In genomic region chr15:40569139-40569953, GRCh38 we compare ENCODE assay signal across 8 cellular contexts. TPM values are rescaled to one million over a fixed set of nuclear protein-coding genes. Genes with fewer than 3 reads are reported as not detected.
A peak's percentile ranks its signal among the peaks of the same experiment; 100 is the strongest.
DNase-seq lines count a peak whose midpoint lies in the region; ATAC-seq and TF ChIP-seq lines count a peak whose summit lies in the region.

RPUSD2 (plus strand) TSS chr15:40569299; CDS start chr15:40569338, 39 bp downstream.

- peak within 1 kb of the TSS; percentile 99 for H3K27ac Mint-ChIP-seq in CD8-positive, alpha-beta T cell

- H3K4me1 ChIP-seq in CD8-positive, alpha-beta T cell (ENCODE audit: insufficient read depth, low read length): peaks cover 19% of the 10 kb centered on the region
- H3K4me1 ChIP-seq in PC-9 (replicated peaks; ENCODE audit: insufficient read depth) (peaks cover 13% of the 10 kb centered on the region), mucosa of rectum (ENCODE audit: control insufficient read depth in 2 of 2, insufficient read depth in 2 of 2, low read length in 2 of 2) (peaks cover 10 to 14% of the 10 kb centered on the region in 2 donors)

- H3K9me2 ChIP-seq in PC-9 (ENCODE audit: insufficient read depth): no peaks in the 10 kb centered on the region

- peak within 1 kb of the TSS; percentile 97 for H3K4me3 Mint-ChIP-seq in CD8-positive, alpha-beta T cell

- no peaks in the 10 kb centered on the region for H3K9me3 ChIP-seq in CD8-positive, alpha-beta T cell (ENCODE audit: low read length)
- H3K9me3 ChIP-seq in PC-9 (ENCODE audit: insufficient read depth, low read depth) (no peaks in the 10 kb centered on the region), mucosa of rectum (ENCODE audit: control insufficient read depth in 2 of 2, low read length in 2 of 2) (no peaks in the 10 kb centered on the region)

- H3F3A ChIP-seq in PC-9 (ENCODE audit: insufficient read depth, low read depth): no peaks in the 10 kb centered on the region

- POLR2A ChIA-PET in CD8-positive, alpha-beta T cell (lab: Charles Lee): interaction anchor here (0.6 to 1.8 kb wide), 8 partner anchors 10 to 246 kb away, joined by 3 to 11 read pairs (median 3); partner anchors contain the start of genes BAHD1, C15orf62, INAFM2 and KNL1
- POLR2A ChIA-PET in PC-9 (lab: Charles Lee; ENCODE audit: unreplicated experiment): interaction anchor here (0.5 to 1.0 kb wide), 4 partner anchors 99 to 1625 kb away, joined by 3 to 4 read pairs (median 3); no protein-coding TSS in a partner anchor

- no peaks in the 10 kb centered on the region for H3K9me3 Mint-ChIP-seq in CD8-positive, alpha-beta T cell

- peak; percentile 79 to 95 (median 90) for DNase-seq in CD8-positive, alpha-beta T cell
- peak; percentile 85 for DNase-seq in Jurkat, Clone E6-1 (ENCODE audit: low read depth, low spot score)
- DNase-seq in PC-9 (peak; percentile 78 to 85), activated T-cell treated with anti-CD3 and anti-CD28 coated beads for 4 hours (peak; percentile 92), epithelial cell of proximal tubule (ENCODE audit: low read depth) (peak; percentile 48)
- DNase-seq in stimulated activated CD8-positive, alpha-beta memory T cell treated with anti-CD3 and anti-CD28 coated beads, Interleukin-4, amount 100 ng/mL, for 24 hours (ENCODE audit: low read depth): peak; percentile 90

- H3K36me3 Mint-ChIP-seq in CD8-positive, alpha-beta T cell: peaks cover 41% of the 10 kb centered on the region

- peak within 1 kb of the TSS; percentile 90 for H3K27ac ChIP-seq in CD8-positive, alpha-beta T cell (ENCODE audit: low read depth, low read length)
- H3K27ac ChIP-seq in PC-9 (no peak within 1 kb of the TSS), mucosa of rectum (ENCODE audit: low read depth in 2 of 2, low read length in 2 of 2) (peak within 1 kb of the TSS; percentile 77 to 86)

- H4K20me1 ChIP-seq in PC-9 (ENCODE audit: insufficient read depth): no peaks in the 10 kb centered on the region

- CTCF ChIA-PET in CD8-positive, alpha-beta T cell (lab: Charles Lee): interaction anchor here (0.9 to 1.5 kb wide), 5 partner anchors 18 to 325 kb away, joined by 3 to 9 read pairs (median 3); partner anchors contain the start of gene VPS18
- CTCF ChIA-PET in PC-9 (lab: Charles Lee): interaction anchor here (1.4 kb wide), 1 partner anchor 20 kb away, joined by 11 read pairs; no protein-coding TSS in a partner anchor

- H2AFZ ChIP-seq in PC-9: peak within 1 kb of the TSS; percentile 79

- H3K27me3 Mint-ChIP-seq in CD8-positive, alpha-beta T cell (ENCODE audit: low read depth): no peaks in the 10 kb centered on the region

- H3K4me1 Mint-ChIP-seq in CD8-positive, alpha-beta T cell (ENCODE audit: low read depth): peaks cover 48% of the 10 kb centered on the region

- peak within 1 kb of the TSS; percentile 63 to 79 for H3K9ac ChIP-seq in mucosa of rectum (ENCODE audit: low read depth in 1 of 2, low read length in 2 of 2)

- intact Hi-C loops in CD8-positive, alpha-beta T cell (cut with DNase I, micrococcal nuclease): loop anchor here (1.0 to 10.0 kb wide), 9 partner anchors 24 to 1705 kb away; partner anchors contain the start of genes RMDN3 (in 2 of the 2), RTF1 (in 2 of the 2), DNAJC17 (in 1 of the 2) and GANC (in 1 of the 2)
- intact Hi-C loops in PC-9 (cut with micrococcal nuclease; ENCODE audit: unreplicated experiment): no loop called here

- TF ChIP-seq CTCF in CD8-positive, alpha-beta T cell (IDR thresholded peaks at IDR 0.05): no peak
- TF ChIP-seq CTCF in PC-9 (conservative IDR thresholded peaks at IDR 0.05) (no peak), epithelial cell of proximal tubule (conservative IDR thresholded peaks at IDR 0.05; ENCODE audit: low read depth, low read length) (no peak)

- peaks cover 11% of the 10 kb centered on the region for H3K36me3 ChIP-seq in CD8-positive, alpha-beta T cell (ENCODE audit: insufficient read depth, low read length)
- H3K36me3 ChIP-seq in PC-9 (ENCODE audit: low read depth) (peaks cover 13% of the 10 kb centered on the region; the same call in 1 of the 2 replicates), mucosa of rectum (ENCODE audit: control insufficient read depth in 2 of 2, insufficient read depth in 2 of 2, low read length in 2 of 2) (peaks cover 14 to 15% of the 10 kb centered on the region in 2 donors)

- peak within 1 kb of the TSS; percentile 74 for H3K4me3 ChIP-seq in CD8-positive, alpha-beta T cell (ENCODE audit: low read depth, low read length)
- peak within 1 kb of the TSS; percentile 92 for H3K4me3 ChIP-seq in Jurkat, Clone E6-1 (ENCODE audit: low read length)
- H3K4me3 ChIP-seq in PC-9 (peak within 1 kb of the TSS; percentile 70), epithelial cell of proximal tubule (ENCODE audit: low read depth, low read length) (peak within 1 kb of the TSS; percentile 96), mucosa of rectum (ENCODE audit: low read length in 2 of 2) (peak within 1 kb of the TSS; percentile 95 to 98)

- H3K4me2 ChIP-seq in PC-9: peak within 1 kb of the TSS; percentile 89

- H3K79me2 ChIP-seq in PC-9 (ENCODE audit: low read depth): peaks cover 23% of the 10 kb centered on the region

- BruUV-seq in PC-9 (replicated peaks; lab: Mats Ljungman, UMichigan): TSS peak; percentile 56

- H3K27me3 ChIP-seq in CD8-positive, alpha-beta T cell (ENCODE audit: insufficient read depth, low read length): no peaks in the 10 kb centered on the region
- H3K27me3 ChIP-seq in PC-9 (ENCODE audit: insufficient read depth, low read depth) (no peaks in the 10 kb centered on the region), mucosa of rectum (ENCODE audit: control insufficient read depth in 2 of 2, insufficient read depth in 2 of 2, low read length in 2 of 2) (no peaks in the 10 kb centered on the region)

- ATAC-seq in CD8-positive, alpha-beta T cell: peak; percentile 66
- peak; percentile 47 for ATAC-seq in GM21381 (IDR thresholded peaks at IDR 0.05; ENCODE audit: unreplicated experiment)

RNA-seq across cellular contexts. Expression of gene RPUSD2, which starts in this region (rescaled TPM):
- total RNA-seq in CD8-positive, alpha-beta T cell: 10 to 100 TPM; 20.1 to 24.3 TPM
- 19.7 TPM for polyA plus RNA-seq in Jurkat, Clone E6-1 (2012; ENCODE audit: insufficient read depth, insufficient read length)
- total RNA-seq in PC-9 (2021): 14.0 and 17.1 TPM in 2 replicates
- total RNA-seq in epithelial cell of proximal tubule: 10.1 and 17.9 TPM in 2 replicates
